ENCODE assay signal across 9 cellular contexts in the genomic region with DNA sequence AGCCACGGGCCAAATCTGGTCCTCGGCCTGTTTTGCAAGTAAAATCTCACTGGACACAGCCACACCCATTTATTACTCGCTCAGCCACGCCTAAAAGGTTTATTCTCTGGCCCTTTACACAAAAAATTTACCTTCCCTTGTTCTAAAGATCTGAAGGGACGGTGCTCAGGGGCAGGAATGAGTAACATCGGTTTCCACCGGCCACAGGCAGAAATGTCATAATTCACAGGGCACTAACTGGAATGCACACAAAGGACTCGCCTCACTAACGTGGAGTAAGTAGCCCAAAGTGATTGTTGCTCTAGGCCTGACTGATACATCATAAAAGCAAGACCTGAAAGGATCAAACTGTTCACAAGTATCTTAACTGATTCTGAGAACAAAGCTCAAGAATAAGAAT. TPM values are rescaled to one million over a fixed set of nuclear protein-coding genes. Genes with fewer than 3 reads are reported as not detected.
A peak's percentile ranks its signal among the peaks of the same experiment; 100 is the strongest.
DNase-seq lines count a peak whose midpoint lies in the region; ATAC-seq, FAIRE-seq and TF ChIP-seq lines count a peak whose summit lies in the region.
"Had no signal": no experiment of that assay in that cellular context is flagged by ENCODE, and none has a peak within 500 bp of the region (broad histone marks: within the 10 kb centered on the region; RNA-seq: fewer than 3 reads in every experiment).

No MANE protein-coding gene starts in this region.

- peak overlapping the region; percentile 87 for H3K4me3 Mint-ChIP-seq in natural killer cell treated with Interleukin-12 subunit alpha and Interleukin-12 subunit beta and Interleukin-15 and Interleukin-18, amount 100 ng/mL, for 72 hours
- H3K4me3 Mint-ChIP-seq: neural crest cell had no signal

- FAIRE-seq in bronchial epithelial cell (lab: Jason Lieb, UNC): no peak

- DNase-seq in HPDE6-E6E7 (ENCODE audit: extremely low spot score) (peak; percentile 34), bronchial epithelial cell (ENCODE audit: low read depth) (peak; percentile 45), NCI-H2196 treated with DMSO at 0.1 percent for 48 hours (lab: John Stamatoyannopoulos, UW; ENCODE audit: unreplicated experiment) (no peak), NCI-H1417 treated with DMSO at 0.1 percent for 48 hours (lab: John Stamatoyannopoulos, UW) (no peak), T-helper 9 cell (no peak)
- DNase-seq in natural killer cell treated with Interleukin-12 subunit alpha and Interleukin-12 subunit beta and Interleukin-15 and Interleukin-18, amount 100 ng/mL, for 72 hours (ENCODE audit: low spot score): no peak

- no peak overlapping the region for H3K27ac ChIP-seq in DOHH2 (ENCODE audit: low read depth, low read length)

- H3K27me3 ChIP-seq in DOHH2 (ENCODE audit: control insufficient read depth, low read length) (no peaks in the 10 kb centered on the region), bronchial epithelial cell (ENCODE audit: control insufficient read depth, insufficient read depth, low read length) (no peaks in the 10 kb centered on the region)

- peak in 1 of 2 donors; percentile 50 for ATAC-seq in natural killer cell treated with Interleukin-12 subunit alpha and Interleukin-12 subunit beta and Interleukin-15 and Interleukin-18, amount 100 ng/mL, for 72 hours
- ATAC-seq in GM21825 (IDR thresholded peaks at IDR 0.05; ENCODE audit: unreplicated experiment): no peak

- H3K36me3 ChIP-seq in DOHH2 (ENCODE audit: control insufficient read depth, low read length) (peaks cover 8% of the 10 kb centered on the region), bronchial epithelial cell (ENCODE audit: control insufficient read depth, insufficient read depth, low read length) (no peaks in the 10 kb centered on the region)

- no peaks in the 10 kb centered on the region for H3K36me3 Mint-ChIP-seq in natural killer cell treated with Interleukin-12 subunit alpha and Interleukin-12 subunit beta and Interleukin-15 and Interleukin-18, amount 100 ng/mL, for 72 hours

- H3K4me1 ChIP-seq in DOHH2 (ENCODE audit: control insufficient read depth, low read length): peaks cover 27% of the 10 kb centered on the region

- peaks cover 10% of the 10 kb centered on the region for H3K9me3 ChIP-seq in DOHH2 (ENCODE audit: control insufficient read depth, insufficient read depth, low read length)

- peak overlapping the region; percentile 27 for H3K4me2 ChIP-seq in DOHH2 (ENCODE audit: low read length)

- no peaks in the 10 kb centered on the region for H3K79me2 ChIP-seq in DOHH2 (ENCODE audit: control insufficient read depth, low read length)

- no peaks in the 10 kb centered on the region for H3K9me3 Mint-ChIP-seq in natural killer cell treated with Interleukin-12 subunit alpha and Interleukin-12 subunit beta and Interleukin-15 and Interleukin-18, amount 100 ng/mL, for 72 hours
- H3K9me3 Mint-ChIP-seq: neural crest cell had no signal

- peaks cover 36% of the 10 kb centered on the region in 2 donors for H3K4me1 Mint-ChIP-seq in natural killer cell treated with Interleukin-12 subunit alpha and Interleukin-12 subunit beta and Interleukin-15 and Interleukin-18, amount 100 ng/mL, for 72 hours (ENCODE audit: low read depth in 2 of 2)

- peak overlapping the region; percentile 84 to 92 for H3K27ac Mint-ChIP-seq in natural killer cell treated with Interleukin-12 subunit alpha and Interleukin-12 subunit beta and Interleukin-15 and Interleukin-18, amount 100 ng/mL, for 72 hours

- no peaks in the 10 kb centered on the region for H3K9me2 ChIP-seq in DOHH2 (replicated peaks; ENCODE audit: control insufficient read depth, low read length)

- H3K4me3 ChIP-seq in DOHH2 (ENCODE audit: low read length): no peak overlapping the region
- no peak overlapping the region for H3K4me3 ChIP-seq in bronchial epithelial cell (ENCODE audit: low read depth, low read length)

- no peaks in the 10 kb centered on the region for H3K27me3 Mint-ChIP-seq in natural killer cell treated with Interleukin-12 subunit alpha and Interleukin-12 subunit beta and Interleukin-15 and Interleukin-18, amount 100 ng/mL, for 72 hours

- H3F3A ChIP-seq in DOHH2 (ENCODE audit: control insufficient read depth, insufficient read depth): peaks cover 5% of the 10 kb centered on the region; the same call in 1 of the 2 replicates

- TF ChIP-seq CTCF in DOHH2 (IDR thresholded peaks at IDR 0.05; ENCODE audit: low read depth, low read length, poor library complexity, severe bottlenecking) (no peak), bronchial epithelial cell (IDR thresholded peaks at IDR 0.05; ENCODE audit: insufficient read depth, low read length, severe bottlenecking) (no peak)

- H4K20me1 ChIP-seq in DOHH2 (ENCODE audit: control insufficient read depth, insufficient read depth, low read depth, low read length): 0 out of 2 replicates have a peak, but pooled peaks cover 3% of the 10 kb centered on the region

RNA-seq across cellular contexts. Expression of a gene that starts 9.0 kb away (rescaled TPM):
- total RNA-seq in bronchial epithelial cell: 69.5 and 140 TPM in 2 replicates
- total RNA-seq in natural killer cell treated with Interleukin-12 subunit alpha and Interleukin-12 subunit beta and Interleukin-15 and Interleukin-18, amount 100 ng/mL, for 72 hours: 100 to 1,000 TPM; 239 to 382 TPM

RNA-seq across cellular contexts. Expression of a gene that starts 36.1 kb away (rescaled TPM):
- total RNA-seq in bronchial epithelial cell: 0.79 and 1.7 TPM in 2 replicates
- total RNA-seq in natural killer cell treated with Interleukin-12 subunit alpha and Interleukin-12 subunit beta and Interleukin-15 and Interleukin-18, amount 100 ng/mL, for 72 hours: 1 to 10 TPM; 2.5 to 3.9 TPM

RNA-seq across cellular contexts. Expression of a gene that starts 48.0 kb away (rescaled TPM):
- total RNA-seq in bronchial epithelial cell: 0.79 and 1.2 TPM in 2 replicates
- 100 to 1,000 TPM in 1 of 2 donors, 10 to 100 TPM in 1; 77.5 to 364 TPM for total RNA-seq in natural killer cell treated with Interleukin-12 subunit alpha and Interleukin-12 subunit beta and Interleukin-15 and Interleukin-18, amount 100 ng/mL, for 72 hours

RNA-seq across cellular contexts. Expression of a gene that starts 54.2 kb away (rescaled TPM):
- total RNA-seq in bronchial epithelial cell: 1.6 and 4.1 TPM in 2 replicates
- total RNA-seq in natural killer cell treated with Interleukin-12 subunit alpha and Interleukin-12 subunit beta and Interleukin-15 and Interleukin-18, amount 100 ng/mL, for 72 hours: 10 to 100 TPM in 1 of 2 donors, 1 to 10 TPM in 1; 9.3 to 13.0 TPM

RNA-seq across cellular contexts. Expression of a gene that starts 58.7 kb away (rescaled TPM):
- total RNA-seq in bronchial epithelial cell: 23.7 and 24.5 TPM in 2 replicates
- 10 to 100 TPM in 1 of 2 donors, 1 to 10 TPM in 1; 9.6 to 10.9 TPM for total RNA-seq in natural killer cell treated with Interleukin-12 subunit alpha and Interleukin-12 subunit beta and Interleukin-15 and Interleukin-18, amount 100 ng/mL, for 72 hours

Comparison
In these comparisons a context has a peak if more than half of its experiments do, and no peak if none do; other contexts are left out.
1. DNase-seq: peak in HPDE6-E6E7 (single experiment) and bronchial epithelial cell (single experiment); none in natural killer cell treated with Interleukin-12 subunit alpha and Interleukin-12 subunit beta and Interleukin-15 and Interleukin-18, amount 100 ng/mL, for 72 hours (single experiment), NCI-H2196 treated with DMSO at 0.1 percent for 48 hours (single experiment), NCI-H1417 treated with DMSO at 0.1 percent for 48 hours (single experiment) and T-helper 9 cell (single experiment).
2. RNA of a gene that starts 48.0 kb away (total RNA-seq): 77.5 to 364 TPM in natural killer cell treated with Interleukin-12 subunit alpha and Interleukin-12 subunit beta and Interleukin-15 and Interleukin-18, amount 100 ng/mL, for 72 hours; 0.79 to 1.2 TPM in bronchial epithelial cell; every median in the first group is over 10 times any median in the second.